ENCODE assay signal across 17 cellular contexts in the genomic region with DNA sequence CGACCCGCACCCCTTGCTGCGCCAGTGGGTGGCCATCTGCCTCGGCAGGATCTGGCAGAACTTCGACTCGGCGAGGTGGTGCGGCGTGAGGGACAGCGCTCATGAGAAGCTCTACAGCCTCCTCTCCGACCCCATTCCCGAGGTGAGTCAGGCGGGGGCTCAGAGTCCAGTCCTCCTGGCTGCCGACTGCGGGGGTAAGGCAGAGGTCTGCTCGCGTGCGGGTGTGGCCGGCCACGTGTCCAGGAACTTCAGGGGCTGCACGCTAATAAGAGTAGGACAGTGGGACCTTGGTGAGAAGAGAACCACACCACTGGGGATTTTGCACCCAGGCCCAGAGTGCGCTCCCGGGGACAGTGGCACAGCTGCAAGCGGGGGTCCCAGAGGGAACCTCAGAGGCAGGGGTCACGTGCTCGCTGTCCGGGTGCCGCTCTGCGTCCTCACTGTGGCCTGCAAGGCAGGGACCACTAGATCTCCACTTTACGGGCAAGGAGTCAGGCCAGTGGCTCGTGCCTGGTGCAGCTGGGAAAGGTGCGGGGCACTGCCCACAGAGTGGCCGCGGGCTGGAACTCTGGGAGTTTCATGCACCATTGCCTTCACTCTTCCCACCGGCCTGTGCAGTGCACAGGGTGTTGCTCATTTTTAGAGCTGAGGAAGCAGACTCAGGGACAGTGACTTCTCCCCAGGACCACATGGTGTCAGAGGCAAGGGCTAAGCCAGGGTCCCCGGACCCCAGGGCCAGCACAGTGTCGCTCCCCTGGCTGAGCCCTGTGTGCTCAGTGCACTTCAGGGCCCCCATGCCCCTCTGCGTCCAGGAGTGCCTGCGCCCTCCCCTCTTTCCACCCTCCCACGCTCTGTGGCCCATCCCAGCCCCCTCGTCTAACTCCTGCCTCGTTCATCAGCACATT.
"Had no signal": no experiment of that assay in that cellular context is flagged by ENCODE, and none has a peak within 500 bp of the region (broad histone marks: within the 10 kb centered on the region; RNA-seq: fewer than 3 reads in every experiment).

No MANE protein-coding gene starts in this region.

- H3K36me3 ChIP-seq: transverse colon had no signal

- DNase-seq: activated CD4-positive, alpha-beta T cell treated with anti-CD3 and anti-CD28 coated beads for 36 hours; activated CD8-positive, alpha-beta T cell treated with anti-CD3 and anti-CD28 coated beads for 36 hours; activated gamma-delta T cell treated with Interleukin-2 at 50 U/mL for 16 hours; activated naive CD8-positive, alpha-beta T cell treated with anti-CD3 and anti-CD28 coated beads, Interleukin-2, amount 10 ng/mL, durations not matched to agents 7 days and 5 days; activated T-cell treated with anti-CD3 and anti-CD28 coated beads, Interleukin-2, amount 50 U/mL, for 4 hours; effector memory CD8-positive, alpha-beta T cell; head of caudate nucleus; SIG-M5; stimulated activated CD4-positive, alpha-beta T cell treated with anti-CD3 and anti-CD28 coated beads, Interleukin-15, amount 100 ng/mL, for 24 hours; stimulated activated CD4-positive, alpha-beta T cell treated with anti-CD3 and anti-CD28 coated beads, Interleukin-4, amount 100 ng/mL, for 1 hour; stimulated activated naive CD4-positive, alpha-beta T cell; substantia nigra; transverse colon had no signal

- H3K4me1 ChIP-seq: pancreas, transverse colon had no signal

- H3K4me3 ChIP-seq: pancreas, transverse colon had no signal

- H3K27me3 ChIP-seq: pancreas, transverse colon had no signal

- H3K27ac ChIP-seq: epithelial cell of prostate, pancreas, transverse colon had no signal

- H3K9me3 ChIP-seq: pancreas, transverse colon had no signal

- ATAC-seq: activated CD4-positive, alpha-beta T cell treated with anti-CD3 and anti-CD28 coated beads for 36 hours; activated CD8-positive, alpha-beta T cell treated with anti-CD3 and anti-CD28 coated beads for 36 hours; activated T-cell treated with anti-CD3 and anti-CD28 coated beads, Interleukin-2, amount 50 U/mL, for 4 hours; effector memory CD8-positive, alpha-beta T cell; left lobe of liver; pancreas; T-helper 17 cell had no signal
